23 cellular contexts compared by ENCODE assay signal in genomic region chr12:130925616-130926015, GRCh38. TPM values are rescaled to one million over a fixed set of nuclear protein-coding genes. Genes with fewer than 3 reads are reported as not detected.
A peak's percentile ranks its signal among the peaks of the same experiment; 100 is the strongest.
DNase-seq lines count a peak whose midpoint lies in the region; ATAC-seq and TF ChIP-seq lines count a peak whose summit lies in the region.
"Had no signal": no experiment of that assay in that cellular context is flagged by ENCODE, and none has a peak within 500 bp of the region (broad histone marks: within the 10 kb centered on the region; RNA-seq: fewer than 3 reads in every experiment).

No MANE protein-coding gene starts in this region.

- no peak overlapping the region; a peak in 1 of 22 replicates for H3K27ac ChIP-seq in BLaER1 treated with 17β-estradiol and CSF1 and Interleukin-3, amounts not matched to agents 10 nM and 100 nM
- H3K27ac ChIP-seq in dorsolateral prefrontal cortex: peak overlapping the region in 34 of 59 donors; percentile 5 to 77 (median 51)
- H3K27ac ChIP-seq in lower lobe of right lung: peak overlapping the region; percentile 56
- peak overlapping the region; percentile 68 to 90 for H3K27ac ChIP-seq in testis
- H3K27ac ChIP-seq: stomach had no signal

- no peaks in the 10 kb centered on the region for H3K4me1 Mint-ChIP-seq in WTC11
- H3K4me1 Mint-ChIP-seq: activated B cell treated with CpG ODN at 0.5 μM for 24 hours; activated CD4-positive, alpha-beta memory T cell treated with anti-CD3 and anti-CD28 coated beads, Interleukin-2, amount 10 ng/mL, durations not matched to agents 7 days and 5 days had no signal

- peaks cover 3% of the 10 kb centered on the region for H3K27me3 Mint-ChIP-seq in WTC11 (ENCODE audit: low read depth)

- no peaks in the 10 kb centered on the region for H3K36me3 Mint-ChIP-seq in WTC11
- H3K36me3 Mint-ChIP-seq: CD8-positive, alpha-beta T cell had no signal

- H3K36me3 ChIP-seq in BLaER1 treated with 17β-estradiol and CSF1 and Interleukin-3, amounts not matched to agents 10 nM and 100 nM: no peaks in the 10 kb centered on the region
- H3K36me3 ChIP-seq in lower lobe of right lung (no peaks in the 10 kb centered on the region), testis (ENCODE audit: low read depth, missing control alignments) (no peaks in the 10 kb centered on the region)
- H3K36me3 ChIP-seq: HAP-1, stomach had no signal

- no peaks in the 10 kb centered on the region for H4K20me1 ChIP-seq in BLaER1 treated with 17β-estradiol and CSF1 and Interleukin-3, amounts not matched to agents 10 nM and 100 nM

- TF ChIP-seq POLR2A in testis (IDR thresholded peaks at IDR 0.05): no peak

- no peak overlapping the region for H3K27ac Mint-ChIP-seq in WTC11
- H3K27ac Mint-ChIP-seq: activated B cell treated with CpG ODN at 0.5 μM for 24 hours; activated CD4-positive, alpha-beta memory T cell treated with anti-CD3 and anti-CD28 coated beads, Interleukin-2, amount 10 ng/mL, durations not matched to agents 7 days and 5 days; activated T-cell treated with anti-CD3 and anti-CD28 coated beads, Interleukin-2, amount 50 U/mL, for 24 hours; CD8-positive, alpha-beta T cell had no signal

- no peak for TF ChIP-seq CTCF in dorsolateral prefrontal cortex (IDR thresholded peaks at IDR 0.05 in 54 of 56, conservative IDR thresholded peaks at IDR 0.05 in 2 of 56; ENCODE audit: low read depth in 1 of 56, partially characterized antibody in 56 of 56)
- no peak for TF ChIP-seq CTCF in lower lobe of right lung (IDR thresholded peaks at IDR 0.05)
- no peak for TF ChIP-seq CTCF in testis (IDR thresholded peaks at IDR 0.05)
- no peak for TF ChIP-seq CTCF in WTC11 (IDR thresholded peaks at IDR 0.05)

- intact Hi-C loops in dorsolateral prefrontal cortex (cut with DNase I): loop anchor here in 1 of 2 donors (10.0 kb wide), 1 partner anchor 1079 kb away; no protein-coding TSS in a partner anchor
- intact Hi-C loops in lower lobe of right lung (cut with DNase I): no loop called here
- intact Hi-C loops in testis (cut with DNase I; ENCODE audit: low total_unique reads): no loop called here

- peak overlapping the region; percentile 8 to 83 (median 69); a peak in 20 of 22 replicates for H3K4me2 ChIP-seq in BLaER1 treated with 17β-estradiol and CSF1 and Interleukin-3, amounts not matched to agents 10 nM and 100 nM

- CTCF ChIA-PET in WTC11 (lab: Charles Lee): no interaction called here

- peaks cover 0 to 12% (median 8%) of the 10 kb centered on the region in 11 experiments; a peak in 12 of 22 replicates for H3K9me3 ChIP-seq in BLaER1 treated with 17β-estradiol and CSF1 and Interleukin-3, amounts not matched to agents 10 nM and 100 nM (replicated peaks in 1 of 11)
- H3K9me3 ChIP-seq in lower lobe of right lung (no peaks in the 10 kb centered on the region), testis (no peaks in the 10 kb centered on the region)
- H3K9me3 ChIP-seq: HAP-1 had no signal

- 0 out of 22 replicates have a peak overlapping the region, but pooled peaks of 1 of the 11 experiments have one; percentile 0 for H3K9ac ChIP-seq in BLaER1 treated with 17β-estradiol and CSF1 and Interleukin-3, amounts not matched to agents 10 nM and 100 nM

- no peak overlapping the region for H3K4me3 ChIP-seq in BLaER1 treated with 17β-estradiol and CSF1 and Interleukin-3, amounts not matched to agents 10 nM and 100 nM
- H3K4me3 ChIP-seq in dorsolateral prefrontal cortex: peak overlapping the region in 4 of 59 donors; percentile 13 to 32 (median 24)
- no peak overlapping the region for H3K4me3 ChIP-seq in lower lobe of right lung
- H3K4me3 ChIP-seq in testis: no peak overlapping the region
- H3K4me3 ChIP-seq: HAP-1, stomach had no signal

- POLR2A ChIA-PET in WTC11 (lab: Charles Lee): no interaction called here

- no peak overlapping the region for H3K4me3 Mint-ChIP-seq in WTC11
- H3K4me3 Mint-ChIP-seq: activated B cell treated with CpG ODN at 0.5 μM for 24 hours; activated CD4-positive, alpha-beta memory T cell treated with anti-CD3 and anti-CD28 coated beads, Interleukin-2, amount 10 ng/mL, durations not matched to agents 7 days and 5 days; activated T-cell treated with anti-CD3 and anti-CD28 coated beads, Interleukin-2, amount 50 U/mL, for 24 hours; CD8-positive, alpha-beta T cell had no signal

- ATAC-seq in lower lobe of right lung: no peak
- ATAC-seq in SK-N-SH treated with all-trans-retinoic acid at 6 μM for 48 hours: no peak
- no peak for ATAC-seq in HG03442 (IDR thresholded peaks at IDR 0.05; ENCODE audit: unreplicated experiment)
- no peak for ATAC-seq in WTC11
- ATAC-seq: CD8-positive, alpha-beta T cell had no signal

- 41% methylated on average over 8 of the region's 8 CpGs for WGBS in testis, 2 donors

- DNase-seq in dorsolateral prefrontal cortex (peak in 4 of 10 donors; percentile 38 to 73 (median 56)), lower lobe of right lung (no peak), testis (peak; percentile 77), ecto neural progenitor cell (ENCODE audit: low spot score) (no peak), WTC11 (ENCODE audit: low spot score) (no peak)
- DNase-seq: activated B cell treated with CpG ODN at 0.5 μM for 24 hours; activated CD4-positive, alpha-beta memory T cell treated with anti-CD3 and anti-CD28 coated beads, Interleukin-2, amount 10 ng/mL, durations not matched to agents 7 days and 5 days; activated naive CD4-positive, alpha-beta T cell treated with Interleukin-2 at 50 U/mL for 16 hours; activated T-cell treated with anti-CD3 and anti-CD28 coated beads, Interleukin-2, amount 50 U/mL, for 24 hours; CD8-positive, alpha-beta T cell; DMS79; effector CD4-positive, alpha-beta T cell; Karpas-422; NCI-H1105; NCI-H2107; NK-92 treated with Interleukin-12 subunit alpha and Interleukin-12 subunit beta, amount 100 ng/mL, for 24 hours; RPMI8226; stomach; T-helper 9 cell had no signal

- H3K27me3 ChIP-seq in BLaER1 treated with 17β-estradiol and CSF1 and Interleukin-3, amounts not matched to agents 10 nM and 100 nM: no peaks in the 10 kb centered on the region
- peaks cover 0 to 9% (median 0%) of the 10 kb centered on the region in 45 donors for H3K27me3 ChIP-seq in dorsolateral prefrontal cortex
- H3K27me3 ChIP-seq in lower lobe of right lung (ENCODE audit: low read depth): no peaks in the 10 kb centered on the region
- H3K27me3 ChIP-seq in testis: no peaks in the 10 kb centered on the region

- H3K9me3 Mint-ChIP-seq in WTC11: peaks cover 15% of the 10 kb centered on the region
- H3K9me3 Mint-ChIP-seq: activated B cell treated with CpG ODN at 0.5 μM for 24 hours; activated CD4-positive, alpha-beta memory T cell treated with anti-CD3 and anti-CD28 coated beads, Interleukin-2, amount 10 ng/mL, durations not matched to agents 7 days and 5 days; activated T-cell treated with anti-CD3 and anti-CD28 coated beads, Interleukin-2, amount 50 U/mL, for 24 hours; CD8-positive, alpha-beta T cell had no signal

- peaks cover 9 to 18% (median 14%) of the 10 kb centered on the region in 10 experiments for H3K4me1 ChIP-seq in BLaER1 treated with 17β-estradiol and CSF1 and Interleukin-3, amounts not matched to agents 10 nM and 100 nM
- peaks cover 14% of the 10 kb centered on the region for H3K4me1 ChIP-seq in lower lobe of right lung
- peaks cover 21% of the 10 kb centered on the region for H3K4me1 ChIP-seq in testis
- H3K4me1 ChIP-seq: HAP-1, stomach had no signal

TF ChIP-seq in SK-N-SH treated with all-trans-retinoic acid at 6 μM for 48 hours, 23 proteins besides CTCF, POLR2A, EP300 and RAD21 (continues in another document):
- no peak for TF ChIP-seq ZNF8 (CRISPR knock-in tag; IDR thresholded peaks at IDR 0.05)
- TF ChIP-seq SNAI2 (CRISPR knock-in tag; IDR thresholded peaks at IDR 0.05): no peak
- no peak for TF ChIP-seq CSRNP3 (CRISPR knock-in tag; IDR thresholded peaks at IDR 0.05)
- TF ChIP-seq TCF4 (CRISPR knock-in tag; IDR thresholded peaks at IDR 0.05; ENCODE audit: borderline replicate concordance): no peak
- no peak for TF ChIP-seq ISL1 (CRISPR knock-in tag; IDR thresholded peaks at IDR 0.05)

TF ChIP-seq in WTC11, 78 proteins besides CTCF, POLR2A, EP300 and RAD21 (continues in another document):
- TF ChIP-seq ZBTB43 (CRISPR knock-in tag; IDR thresholded peaks at IDR 0.05): no peak
- no peak for TF ChIP-seq HMGA2 (CRISPR knock-in tag; IDR thresholded peaks at IDR 0.05)
- no peak for TF ChIP-seq NFYB (CRISPR knock-in tag; conservative IDR thresholded peaks at IDR 0.05; ENCODE audit: low read depth)
- no peak for TF ChIP-seq ESRRA (CRISPR knock-in tag; IDR thresholded peaks at IDR 0.05; ENCODE audit: borderline replicate concordance)
- TF ChIP-seq ELF4 (CRISPR knock-in tag; IDR thresholded peaks at IDR 0.05; ENCODE audit: low read depth): no peak
- TF ChIP-seq MXD4 (CRISPR knock-in tag; IDR thresholded peaks at IDR 0.05; ENCODE audit: borderline replicate concordance): no peak
- no peak for TF ChIP-seq ZMAT4 (CRISPR knock-in tag; IDR thresholded peaks at IDR 0.05)
- TF ChIP-seq TEAD4 (CRISPR knock-in tag; IDR thresholded peaks at IDR 0.05): no peak

RNA-seq across cellular contexts. Expression of gene ADGRD1, which starts 28.1 kb away (rescaled TPM):
- total RNA-seq in dorsolateral prefrontal cortex: 10 to 100 TPM in 41 of 120 experiments, 1 to 10 TPM in 79; 2.9 to 24.8 (median 8.8) TPM
- 108 TPM for total RNA-seq in lower lobe of right lung
- 10 to 100 TPM; 42.8 to 43.2 TPM for total RNA-seq in testis
- polyA plus RNA-seq in testis (ENCODE audit: insufficient read depth, low read depth, low replicate concordance): 27.2 TPM
- total RNA-seq in WTC11 (2021): 0.77 to 0.87 TPM (median 0.80 TPM) in 3 replicates
- total RNA-seq: CD8-positive, alpha-beta T cell had no signal

RNA-seq across cellular contexts. Expression of gene RAN, which starts 53.8 kb away (rescaled TPM):
- total RNA-seq in dorsolateral prefrontal cortex (100 to 1,000 TPM; 207 to 502 (median 388) TPM), lower lobe of right lung (300 TPM), testis (100 to 1,000 TPM; 289 to 304 TPM), WTC11 (2021) (1,744 to 1,783 TPM (median 1,745 TPM) in 3 replicates)
- 966 TPM for polyA plus RNA-seq in testis (ENCODE audit: insufficient read depth, low read depth, low replicate concordance)

Comparison
In these comparisons a context has a peak if more than half of its experiments do, and no peak if none do; other contexts are left out.
1. H3K27ac ChIP-seq: peak in dorsolateral prefrontal cortex (34 of 59), lower lobe of right lung (single experiment) and testis (2 of 2); none in BLaER1 treated with 17β-estradiol and CSF1 and Interleukin-3, amounts not matched to agents 10 nM and 100 nM (0 of 11).